ENCODE assay signal across 29 cellular contexts in the genomic region with DNA sequence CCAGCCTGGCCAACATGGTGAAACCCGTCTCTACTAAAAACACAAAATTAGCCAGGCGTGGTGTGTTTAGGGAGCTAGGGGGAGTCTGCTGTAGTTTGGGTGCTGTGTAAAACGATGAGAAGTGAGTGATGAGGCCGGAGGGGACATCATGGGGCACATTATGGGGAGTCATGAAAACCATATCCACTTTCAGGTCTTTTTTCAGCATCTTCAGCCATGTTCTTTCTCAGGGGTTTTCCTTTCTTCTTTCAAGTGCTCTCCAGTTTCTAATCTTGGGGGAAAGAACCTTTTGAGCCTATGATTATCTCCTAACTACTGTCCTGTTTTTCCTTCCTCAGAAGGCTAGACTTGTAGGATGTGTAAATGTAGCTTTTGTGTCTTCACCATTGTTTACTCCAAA. TPM values are rescaled to one million over a fixed set of nuclear protein-coding genes. Genes with fewer than 3 reads are reported as not detected.
DNase-seq lines count a peak whose midpoint lies in the region; ATAC-seq, FAIRE-seq and TF ChIP-seq lines count a peak whose summit lies in the region.
"Had no signal": no experiment of that assay in that cellular context is flagged by ENCODE, and none has a peak within 500 bp of the region (broad histone marks: within the 10 kb centered on the region; RNA-seq: fewer than 3 reads in every experiment).

No MANE protein-coding gene starts in this region.

- BruUV-seq in GM12878 (replicated peaks; lab: Mats Ljungman, UMichigan), result no TSS peak

- TF ChIP-seq RAD21 in GM12878 (IDR thresholded peaks at IDR 0.05; ENCODE audit: insufficient read depth, low read depth, low read length), result no peak

- peaks cover 14% of the 10 kb centered on the region for H3K4me1 ChIP-seq in GM12878 (ENCODE audit: control insufficient read depth, insufficient read depth, low read length)
- no peaks in the 10 kb centered on the region for H3K4me1 ChIP-seq in CD8-positive, alpha-beta memory T cell (ENCODE audit: insufficient read depth, low read length)
- H3K4me1 ChIP-seq: heart left ventricle, tibial nerve had no signal

- in situ Hi-C loops in GM12878 (cut with MboI), result no loop called here

- peaks cover 16% of the 10 kb centered on the region for H3K4me1 Mint-ChIP-seq in activated CD4-positive, alpha-beta memory T cell treated with anti-CD3 and anti-CD28 coated beads for 36 hours (ENCODE audit: low read depth)
- H3K4me1 Mint-ChIP-seq in activated CD4-positive, alpha-beta memory T cell treated with anti-CD3 and anti-CD28 coated beads, Interleukin-2, amount 10 ng/mL, durations not matched to agents 7 days and 5 days, result peaks cover 4% of the 10 kb centered on the region
- peaks cover 6 to 26% (median 16%) of the 10 kb centered on the region in 3 donors for H3K4me1 Mint-ChIP-seq in CD8-positive, alpha-beta memory T cell
- H3K4me1 Mint-ChIP-seq: CD14-positive monocyte had no signal

- no peaks in the 10 kb centered on the region for H3K27me3 ChIP-seq in GM12878 (replicated peaks in 1 of 2; ENCODE audit: control insufficient read depth in 2 of 2, insufficient read depth in 2 of 2, low read length in 1 of 2)
- H3K27me3 ChIP-seq in CD8-positive, alpha-beta memory T cell (ENCODE audit: insufficient read depth, low read length, poor library complexity, severe bottlenecking), result no peaks in the 10 kb centered on the region
- H3K27me3 ChIP-seq: heart left ventricle, neutrophil, Peyer's patch, tibial nerve had no signal

- peak overlapping the region; percentile 52 for H3K27ac Mint-ChIP-seq in activated CD4-positive, alpha-beta memory T cell treated with anti-CD3 and anti-CD28 coated beads for 36 hours
- H3K27ac Mint-ChIP-seq in activated CD4-positive, alpha-beta memory T cell treated with anti-CD3 and anti-CD28 coated beads, Interleukin-2, amount 10 ng/mL, durations not matched to agents 7 days and 5 days, result no peak overlapping the region
- H3K27ac Mint-ChIP-seq in CD8-positive, alpha-beta memory T cell, result peak overlapping the region in 2 of 8 donors; percentile 32 to 66
- H3K27ac Mint-ChIP-seq: T-helper 2 cell treated with Interferon-gamma antibody and Interleukin-4, amounts not matched to agents 5 μg/mL and 100 μg/mL, for 36 hours had no signal

- H3K36me3 Mint-ChIP-seq in activated CD4-positive, alpha-beta memory T cell treated with anti-CD3 and anti-CD28 coated beads for 36 hours, result peaks cover 77% of the 10 kb centered on the region
- H3K36me3 Mint-ChIP-seq in activated CD4-positive, alpha-beta memory T cell treated with anti-CD3 and anti-CD28 coated beads, Interleukin-2, amount 10 ng/mL, durations not matched to agents 7 days and 5 days (ENCODE audit: low read depth), result peaks cover 83% of the 10 kb centered on the region
- peaks cover 28 to 91% (median 43%) of the 10 kb centered on the region in 3 donors for H3K36me3 Mint-ChIP-seq in CD8-positive, alpha-beta memory T cell

- no peak for FAIRE-seq in GM12878 (lab: Jason Lieb, UNC)
- FAIRE-seq: A204.1, GM18507, kidney had no signal

- SMC1A ChIA-PET in GM12878 (lab: Charles Lee; ENCODE audit: uncharacterized antibody, unreplicated experiment), result interaction anchor here (1.3 to 4.6 kb wide), 3 partner anchors 10 to 271 kb away, joined by 5 to 34 read pairs (median 8); no protein-coding TSS in a partner anchor

- no peak overlapping the region for H3K4me3 Mint-ChIP-seq in activated CD4-positive, alpha-beta memory T cell treated with anti-CD3 and anti-CD28 coated beads for 36 hours
- H3K4me3 Mint-ChIP-seq in activated CD4-positive, alpha-beta memory T cell treated with anti-CD3 and anti-CD28 coated beads, Interleukin-2, amount 10 ng/mL, durations not matched to agents 7 days and 5 days, result no peak overlapping the region
- H3K4me3 Mint-ChIP-seq in CD8-positive, alpha-beta memory T cell, result no peak overlapping the region
- H3K4me3 Mint-ChIP-seq: CD14-positive monocyte; central memory CD8-positive, alpha-beta T cell; T-helper 2 cell treated with Interferon-gamma antibody and Interleukin-4, amounts not matched to agents 5 μg/mL and 100 μg/mL, for 36 hours had no signal

- no peak for DNase-seq in activated CD4-positive, alpha-beta memory T cell treated with anti-CD3 and anti-CD28 coated beads for 36 hours
- no peak for DNase-seq in activated CD4-positive, alpha-beta memory T cell treated with anti-CD3 and anti-CD28 coated beads, Interleukin-2, amount 10 ng/mL, durations not matched to agents 7 days and 5 days
- DNase-seq in GM10266 (ENCODE audit: extremely low spot score) (peak; percentile 61), RWPE1 (ENCODE audit: low spot score) (no peak), GM12878 (ENCODE audit: low read depth, low spot score) (peak; percentile 36), NCI-H2171 treated with DMSO at 0.1 percent for 48 hours (lab: John Stamatoyannopoulos, UW) (no peak), SIG-M5 (lab: John Stamatoyannopoulos, UW) (no peak)
- DNase-seq in CD8-positive, alpha-beta memory T cell, result no peak
- DNase-seq: activated effector memory CD4-positive, alpha-beta T cell treated with Interleukin-2 at 50 U/mL for 16 hours; DMS79 treated with DMSO at 0.1 percent for 48 hours; foreskin melanocyte; GDM1; H7; heart left ventricle; kidney; NCI-H2107; NCI-H446 treated with DMSO at 0.1 percent for 48 hours; NCI-H774; Peyer's patch; right cardiac atrium; SHP77 treated with DMSO at 0.1 percent for 48 hours had no signal

- TF ChIP-seq CTCF in GM10266 (IDR thresholded peaks at IDR 0.05; ENCODE audit: control insufficient read depth, insufficient read depth, low read depth, missing control alignments) (no peak), RWPE1 (conservative IDR thresholded peaks at IDR 0.05; ENCODE audit: low read depth) (no peak), GM12878 (IDR thresholded peaks at IDR 0.05 in 2 of 3, conservative IDR thresholded peaks at IDR 0.05 in 1 of 3; ENCODE audit: control insufficient read depth in 2 of 3, extremely low read depth in 1 of 3, insufficient read depth in 1 of 3, low read depth in 3 of 3, low read length in 3 of 3) (no peak)

- no peaks in the 10 kb centered on the region for H3K9me3 Mint-ChIP-seq in activated CD4-positive, alpha-beta memory T cell treated with anti-CD3 and anti-CD28 coated beads for 36 hours
- no peaks in the 10 kb centered on the region for H3K9me3 Mint-ChIP-seq in activated CD4-positive, alpha-beta memory T cell treated with anti-CD3 and anti-CD28 coated beads, Interleukin-2, amount 10 ng/mL, durations not matched to agents 7 days and 5 days
- H3K9me3 Mint-ChIP-seq in CD8-positive, alpha-beta memory T cell, result no peaks in the 10 kb centered on the region
- H3K9me3 Mint-ChIP-seq: CD14-positive monocyte; central memory CD8-positive, alpha-beta T cell; T-helper 2 cell treated with Interferon-gamma antibody and Interleukin-4, amounts not matched to agents 5 μg/mL and 100 μg/mL, for 36 hours had no signal

- peak overlapping the region; percentile 28; the same call in 1 of the 2 replicates for H3K4me2 ChIP-seq in GM12878 (ENCODE audit: control insufficient read depth, insufficient read depth)
- H3K4me2 ChIP-seq: smooth muscle cell had no signal

- RAD21 ChIA-PET in GM12878 (lab: Charles Lee; ENCODE audit: unreplicated experiment), result interaction anchor here (1.4 to 5.5 kb wide), 2 partner anchors 11 to 14 kb away, joined by 4 to 39 read pairs; partner anchors contain the start of gene KDM4A

- 6% methylated on average over 4 of the region's 4 CpGs for WGBS in GM12878 (ENCODE audit: insufficient coverage, insufficient replicate concordance, low lambda C conversion rate, missing lambda C conversion rate)

- TF ChIP-seq EP300 in GM12878 (IDR thresholded peaks at IDR 0.05; ENCODE audit: borderline replicate concordance in 1 of 2, control insufficient read depth in 1 of 2, low read depth in 2 of 2, low read length in 2 of 2), result no peak

- H3K4me3 ChIP-seq in GM12878, result 0 out of 2 replicates have a peak overlapping the region, but pooled peaks have one; percentile 29
- no peak overlapping the region for H3K4me3 ChIP-seq in CD8-positive, alpha-beta memory T cell (ENCODE audit: low read length)
- H3K4me3 ChIP-seq: heart left ventricle, Peyer's patch, smooth muscle cell, tibial nerve had no signal

- ATAC-seq in GM12878, result peak; percentile 91
- ATAC-seq: heart left ventricle, right cardiac atrium had no signal

- intact Hi-C loops in activated CD4-positive, alpha-beta memory T cell treated with anti-CD3 and anti-CD28 coated beads for 36 hours (cut with micrococcal nuclease), result no loop called here
- intact Hi-C loops in GM12878 (cut with micrococcal nuclease; ENCODE audit: unreplicated experiment), result no loop called here

- TF ChIP-seq POLR2A in GM12878 (IDR thresholded peaks at IDR 0.05; ENCODE audit: low read depth, low read length), result no peak

- no peaks in the 10 kb centered on the region; the same call in 1 of the 2 replicates for H3K79me2 ChIP-seq in GM12878 (ENCODE audit: control insufficient read depth, insufficient read depth, low read length)

- no peak overlapping the region for H2AFZ ChIP-seq in GM12878 (ENCODE audit: control insufficient read depth, low read depth, low read length)

- H3K27me3 Mint-ChIP-seq in activated CD4-positive, alpha-beta memory T cell treated with anti-CD3 and anti-CD28 coated beads for 36 hours, result no peaks in the 10 kb centered on the region
- H3K27me3 Mint-ChIP-seq in activated CD4-positive, alpha-beta memory T cell treated with anti-CD3 and anti-CD28 coated beads, Interleukin-2, amount 10 ng/mL, durations not matched to agents 7 days and 5 days, result no peaks in the 10 kb centered on the region
- H3K27me3 Mint-ChIP-seq in CD8-positive, alpha-beta memory T cell, result peaks cover 0 to 2% of the 10 kb centered on the region in 2 donors
- H3K27me3 Mint-ChIP-seq: central memory CD8-positive, alpha-beta T cell had no signal

- CTCF ChIA-PET in activated CD4-positive, alpha-beta memory T cell treated with anti-CD3 and anti-CD28 coated beads for 36 hours (lab: Charles Lee), result interaction anchor here (1.2 to 2.0 kb wide), 3 partner anchors 11 to 271 kb away, joined by 3 to 5 read pairs (median 4); no protein-coding TSS in a partner anchor
- CTCF ChIA-PET in activated CD4-positive, alpha-beta memory T cell treated with anti-CD3 and anti-CD28 coated beads, Interleukin-2, amount 10 ng/mL, durations not matched to agents 7 days and 5 days (lab: Charles Lee), result interaction anchor here (1.4 to 1.6 kb wide), 2 partner anchors 12 to 14 kb away, joined by 3 to 4 read pairs; partner anchors contain the start of gene KDM4A
- CTCF ChIA-PET in RWPE1 (lab: Yijun Ruan, JAX) (interaction anchor here (0.6 kb wide), 1 partner anchor 1394 kb away, joined by 4 read pairs; no protein-coding TSS in a partner anchor), GM12878 (lab: Yijun Ruan, JAX) (interaction anchor here (0.7 to 4.6 kb wide), 4 partner anchors 12 to 381 kb away, joined by 3 to 58 read pairs (median 6); partner anchors contain the start of gene KDM4A)
- CTCF ChIA-PET in CD8-positive, alpha-beta memory T cell (lab: Charles Lee), result interaction anchor here (1.8 kb wide), 1 partner anchor 14 kb away, joined by 5 read pairs; the partner anchor contains the start of gene KDM4A

- H3K36me3 ChIP-seq in GM12878 (ENCODE audit: control insufficient read depth in 2 of 2, insufficient read depth in 2 of 2, low read length in 1 of 2), result peaks cover 35 to 57% of the 10 kb centered on the region in 2 experiments
- peaks cover 77% of the 10 kb centered on the region for H3K36me3 ChIP-seq in CD8-positive, alpha-beta memory T cell (ENCODE audit: insufficient read depth, low read length)

- H4K20me1 ChIP-seq in GM12878 (ENCODE audit: control insufficient read depth, insufficient read depth), result no peaks in the 10 kb centered on the region

- POLR2A ChIA-PET in activated CD4-positive, alpha-beta memory T cell treated with anti-CD3 and anti-CD28 coated beads for 36 hours (lab: Charles Lee), result interaction anchor here (1.2 kb wide), 1 partner anchor 14 kb away, joined by 5 read pairs; the partner anchor contains the start of gene KDM4A
- POLR2A ChIA-PET in activated CD4-positive, alpha-beta memory T cell treated with anti-CD3 and anti-CD28 coated beads, Interleukin-2, amount 10 ng/mL, durations not matched to agents 7 days and 5 days (lab: Charles Lee), result interaction anchor here (1.4 to 4.4 kb wide), 3 partner anchors 11 to 42 kb away, joined by 4 to 17 read pairs (median 6); partner anchors contain the start of gene KDM4A
- POLR2A ChIA-PET in RWPE1 (lab: Yijun Ruan, JAX; ENCODE audit: low non-redundant PET), result interaction anchor here (1.8 kb wide), 1 partner anchor 14 kb away, joined by 6 read pairs; the partner anchor contains the start of gene KDM4A
- POLR2A ChIA-PET in GM12878 (lab: Charles Lee), result interaction anchor here (2.0 to 3.1 kb wide), 2 partner anchors 10 to 13 kb away, joined by 12 to 14 read pairs; partner anchors contain the start of gene KDM4A
- POLR2A ChIA-PET in CD8-positive, alpha-beta memory T cell (lab: Charles Lee), result no interaction called here

- H3K27ac ChIP-seq in RWPE1 (peak overlapping the region; percentile 63), GM12878 (ENCODE audit: control insufficient read depth, insufficient read depth) (peak overlapping the region; percentile 54)
- H3K27ac ChIP-seq in CD8-positive, alpha-beta memory T cell (ENCODE audit: low read depth, low read length), result no peak overlapping the region
- H3K27ac ChIP-seq: heart left ventricle, neutrophil, Peyer's patch, tibial nerve had no signal

- no peak overlapping the region; the same call in 1 of the 2 replicates for H3K9ac ChIP-seq in GM12878 (ENCODE audit: control insufficient read depth, insufficient read depth, low read length)

- no peaks in the 10 kb centered on the region for H3K9me3 ChIP-seq in GM12878 (replicated peaks; ENCODE audit: control insufficient read depth, insufficient read depth, low read length)
- no peaks in the 10 kb centered on the region for H3K9me3 ChIP-seq in CD8-positive, alpha-beta memory T cell (ENCODE audit: low read length)
- H3K9me3 ChIP-seq: heart left ventricle, neutrophil, Peyer's patch, tibial nerve had no signal

RNA-seq across cellular contexts. Expression of gene KDM4A, which starts 14.4 kb away (rescaled TPM):
- total RNA-seq in activated CD4-positive, alpha-beta memory T cell treated with anti-CD3 and anti-CD28 coated beads for 36 hours, result 10 to 100 TPM; 31.9 to 32.4 TPM
- 10 to 100 TPM; 45.3 to 49.4 TPM for total RNA-seq in activated CD4-positive, alpha-beta memory T cell treated with anti-CD3 and anti-CD28 coated beads, Interleukin-2, amount 10 ng/mL, durations not matched to agents 7 days and 5 days
- 67.5 and 69.5 TPM in 2 replicates for total RNA-seq in GM12878 (2013; cell fraction: nucleolus; rRNA removed)
- total RNA-seq in GM12878 (2014; rRNA removed), result 14.7 and 15.4 TPM in 2 replicates
- 15.6 and 16.6 TPM in 2 replicates for total RNA-seq in GM12878 (2014; rRNA removed; fragmentation: Illumina TruSeq; extraction: Trizol)
- total RNA-seq in GM12878 (2021), result 26.1 and 27.4 TPM in 2 replicates
- 12.1 TPM for polyA plus RNA-seq in GM12878 (2011; ENCODE audit: low read depth)
- polyA plus RNA-seq in GM12878 (2011; rRNA removed), result 16.0 and 19.2 TPM in 2 replicates
- polyA plus RNA-seq in GM12878 (2011; cell fraction: cytosol; rRNA removed), result 14.7 and 17.4 TPM in 2 replicates
- 18.0 and 22.6 TPM in 2 replicates for polyA plus RNA-seq in GM12878 (2011; cell fraction: nucleus; rRNA removed)
- 14.2 and 17.3 TPM in 2 replicates for polyA plus RNA-seq in GM12878 (2012)
- 22.3 and 23.2 TPM in 2 replicates for polyA plus RNA-seq in GM12878 (2014; fragmentation: Illumina TruSeq; extraction: Trizol)
- 1 to 10 TPM; 3.7 to 5.5 TPM for polyA plus RNA-seq in GM12878 (2014; fragmentation: Nextera tagmentation; extraction: Ambion mirVana)
- 15.4 and 15.6 TPM in 2 replicates for polyA plus RNA-seq in GM12878 (2014; rRNA removed)
- polyA plus RNA-seq in GM12878 (2016; fragmentation: Nextera tagmentation; extraction: Ambion mirVana), result 10 to 100 TPM; 16.1 to 18.9 TPM
- 20.9 and 36.7 TPM in 2 replicates for polyA minus RNA-seq in GM12878 (2011; rRNA and poly(A)+ RNA removed)
- polyA minus RNA-seq in GM12878 (2011; cell fraction: cytosol; rRNA and poly(A)+ RNA removed), result 7.2 and 12.6 TPM in 2 replicates
- 13.7 and 21.6 TPM in 2 replicates for polyA minus RNA-seq in GM12878 (2011; cell fraction: nucleus; rRNA and poly(A)+ RNA removed)
- 10 to 100 TPM; 28.4 to 33.9 TPM for total RNA-seq in CD8-positive, alpha-beta memory T cell
- polyA plus RNA-seq in CD8-positive, alpha-beta memory T cell, result 10.9 TPM

RNA-seq across cellular contexts. Expression of gene ST3GAL3, which starts 43.0 kb away (rescaled TPM):
- total RNA-seq in activated CD4-positive, alpha-beta memory T cell treated with anti-CD3 and anti-CD28 coated beads for 36 hours, result 10 to 100 TPM; 14.7 to 16.0 TPM
- total RNA-seq in activated CD4-positive, alpha-beta memory T cell treated with anti-CD3 and anti-CD28 coated beads, Interleukin-2, amount 10 ng/mL, durations not matched to agents 7 days and 5 days, result 10 to 100 TPM; 14.2 to 16.9 TPM
- total RNA-seq in GM12878 (2013; cell fraction: nucleolus; rRNA removed), result 84.0 and 84.4 TPM in 2 replicates
- 12.5 and 14.1 TPM in 2 replicates for total RNA-seq in GM12878 (2014; rRNA removed)
- 10.3 and 11.6 TPM in 2 replicates for total RNA-seq in GM12878 (2014; rRNA removed; fragmentation: Illumina TruSeq; extraction: Trizol)
- total RNA-seq in GM12878 (2021), result 14.7 and 19.3 TPM in 2 replicates
- 4.3 TPM for polyA plus RNA-seq in GM12878 (2011; ENCODE audit: low read depth)
- 4.1 and 5.1 TPM in 2 replicates for polyA plus RNA-seq in GM12878 (2011; rRNA removed)
- 7.2 and 7.3 TPM in 2 replicates for polyA plus RNA-seq in GM12878 (2011; cell fraction: cytosol; rRNA removed)
- 19.0 and 19.8 TPM in 2 replicates for polyA plus RNA-seq in GM12878 (2011; cell fraction: nucleus; rRNA removed)
- polyA plus RNA-seq in GM12878 (2012), result 8.5 and 9.6 TPM in 2 replicates
- polyA plus RNA-seq in GM12878 (2014; fragmentation: Illumina TruSeq; extraction: Trizol), result 11.6 and 12.4 TPM in 2 replicates
- polyA plus RNA-seq in GM12878 (2014; fragmentation: Nextera tagmentation; extraction: Ambion mirVana), result 1 to 10 TPM; 1.2 to 2.2 TPM
- polyA plus RNA-seq in GM12878 (2014; rRNA removed), result 10.3 and 13.0 TPM in 2 replicates
- polyA plus RNA-seq in GM12878 (2016; fragmentation: Nextera tagmentation; extraction: Ambion mirVana), result 10 to 100 TPM; 12.2 to 15.8 TPM
- polyA minus RNA-seq in GM12878 (2011; rRNA and poly(A)+ RNA removed), result 10.5 and 13.4 TPM in 2 replicates
- 3.7 and 4.1 TPM in 2 replicates for polyA minus RNA-seq in GM12878 (2011; cell fraction: cytosol; rRNA and poly(A)+ RNA removed)
- 11.1 and 21.0 TPM in 2 replicates for polyA minus RNA-seq in GM12878 (2011; cell fraction: nucleus; rRNA and poly(A)+ RNA removed)
- total RNA-seq in CD8-positive, alpha-beta memory T cell, result 10 to 100 TPM in 1 of 2 experiments, 1 to 10 TPM in 1; 9.7 to 10.1 TPM
- polyA plus RNA-seq in CD8-positive, alpha-beta memory T cell, result 9.7 TPM

Comparison
In these comparisons a context has a peak if more than half of its experiments do, and no peak if none do; other contexts are left out.
1. DNase-seq: peak in GM10266 (single experiment) and GM12878 (single experiment); none in activated CD4-positive, alpha-beta memory T cell treated with anti-CD3 and anti-CD28 coated beads for 36 hours (single experiment), activated CD4-positive, alpha-beta memory T cell treated with anti-CD3 and anti-CD28 coated beads, Interleukin-2, amount 10 ng/mL, durations not matched to agents 7 days and 5 days (single experiment), RWPE1 (single experiment), NCI-H2171 treated with DMSO at 0.1 percent for 48 hours (single experiment), CD8-positive, alpha-beta memory T cell (0 of 5) and SIG-M5 (single experiment).